8 cellular contexts compared by ENCODE assay signal in the genomic region with DNA sequence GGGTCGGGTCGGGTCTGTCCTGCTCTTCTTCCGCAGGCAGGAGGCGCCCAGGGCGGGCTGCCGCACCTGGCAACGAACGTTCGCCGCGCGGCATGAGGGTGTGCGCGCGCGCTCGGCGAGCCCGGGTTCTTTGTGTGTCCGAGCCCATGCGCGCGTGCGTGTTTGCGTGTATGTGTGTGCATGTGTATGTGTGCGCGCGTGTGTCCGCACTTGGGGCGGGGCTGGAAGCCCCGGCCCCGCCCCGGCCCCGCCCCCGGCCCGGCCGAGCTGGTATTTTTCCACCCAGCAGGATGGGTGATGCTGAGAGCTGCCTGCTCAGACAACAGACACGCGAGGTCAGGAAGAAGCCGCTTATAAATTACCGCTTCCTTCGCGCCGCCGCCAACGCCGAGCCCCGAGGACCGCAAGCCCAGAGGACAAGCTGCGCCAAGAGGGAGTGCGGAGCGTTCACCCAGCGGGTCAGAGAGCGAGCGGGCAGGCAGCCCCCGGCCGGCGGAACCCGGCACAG. TPM values are rescaled to one million over a fixed set of nuclear protein-coding genes. Genes with fewer than 3 reads are reported as not detected.
A peak's percentile ranks its signal among the peaks of the same experiment; 100 is the strongest.
DNase-seq lines count a peak whose midpoint lies in the region; ATAC-seq and TF ChIP-seq lines count a peak whose summit lies in the region.

Gene SLC6A6 (plus strand): TSS at position 303 of the 508 bp plus-strand sequence. CDS start 41,029 bp downstream, outside the sequence.

- H3K27ac ChIP-seq in C4-2B (peak within 1 kb of the TSS; percentile 76), coronary artery (peak within 1 kb of the TSS; percentile 70 to 88)

- peak; percentile 82 for ATAC-seq in GM19324 (IDR thresholded peaks at IDR 0.05; ENCODE audit: low FRiP score, unreplicated experiment)
- ATAC-seq in HG03460 (IDR thresholded peaks at IDR 0.05; ENCODE audit: unreplicated experiment), result peak; percentile 66
- ATAC-seq in left lobe of liver, result peak; percentile 84

- no peaks in the 10 kb centered on the region for H3K27me3 Mint-ChIP-seq in activated CD4-positive, alpha-beta T cell treated with anti-CD3 and anti-CD28 coated beads, Interleukin-2, amount 10 ng/mL, durations not matched to agents 24 days and 14 days

- H3K9me3 Mint-ChIP-seq in activated CD4-positive, alpha-beta T cell treated with anti-CD3 and anti-CD28 coated beads, Interleukin-2, amount 10 ng/mL, durations not matched to agents 24 days and 14 days, result no peaks in the 10 kb centered on the region

- intact Hi-C loops in activated CD4-positive, alpha-beta T cell treated with anti-CD3 and anti-CD28 coated beads, Interleukin-2, amount 10 ng/mL, durations not matched to agents 24 days and 14 days (cut with micrococcal nuclease), result loop anchor here (1.0 to 10.0 kb wide), 7 partner anchors 8 to 542 kb away; partner anchors contain the start of genes LSM3, NR2C2, TMEM43 and XPC

- H3K4me3 ChIP-seq in coronary artery, result peak within 1 kb of the TSS; percentile 82

- H3K27ac Mint-ChIP-seq in activated CD4-positive, alpha-beta T cell treated with anti-CD3 and anti-CD28 coated beads, Interleukin-2, amount 10 ng/mL, durations not matched to agents 24 days and 14 days, result peak within 1 kb of the TSS; percentile 97

- peaks cover 43% of the 10 kb centered on the region for H3K4me1 Mint-ChIP-seq in activated CD4-positive, alpha-beta T cell treated with anti-CD3 and anti-CD28 coated beads, Interleukin-2, amount 10 ng/mL, durations not matched to agents 24 days and 14 days

- DNase-seq in NCI-H526 (lab: John Stamatoyannopoulos, UW) (peak; percentile 95 to 99), coronary artery (ENCODE audit: low spot score) (peak; percentile 93), left lobe of liver (ENCODE audit: low spot score) (peak; percentile 81)
- DNase-seq in activated CD4-positive, alpha-beta T cell treated with anti-CD3 and anti-CD28 coated beads, Interleukin-2, amount 10 ng/mL, durations not matched to agents 24 days and 14 days, result peak; percentile 98
- DNase-seq in stimulated activated CD4-positive, alpha-beta T cell treated with anti-CD3 and anti-CD28 coated beads, Interleukin-2, amount 100 ng/mL, for 24 hours, result peak; percentile 94 to 95

- peaks cover 8% of the 10 kb centered on the region for H3K36me3 Mint-ChIP-seq in activated CD4-positive, alpha-beta T cell treated with anti-CD3 and anti-CD28 coated beads, Interleukin-2, amount 10 ng/mL, durations not matched to agents 24 days and 14 days (ENCODE audit: low read depth)

- H3K4me3 Mint-ChIP-seq in activated CD4-positive, alpha-beta T cell treated with anti-CD3 and anti-CD28 coated beads, Interleukin-2, amount 10 ng/mL, durations not matched to agents 24 days and 14 days, result peak within 1 kb of the TSS; percentile 99

- TF ChIP-seq CTCF in C4-2B (conservative IDR thresholded peaks at IDR 0.05), result peak; percentile 55; the same call in 1 of the 2 replicates
- TF ChIP-seq CTCF in coronary artery (IDR thresholded peaks at IDR 0.05), result no peak

RNA-seq across cellular contexts. Expression of gene SLC6A6, which starts in this region (rescaled TPM):
- 53.9 and 63.7 TPM in 2 replicates for total RNA-seq in activated CD4-positive, alpha-beta T cell treated with anti-CD3 and anti-CD28 coated beads, Interleukin-2, amount 10 ng/mL, durations not matched to agents 24 days and 14 days
- total RNA-seq in left lobe of liver, result 3.2 TPM

Comparison
In these comparisons a context has a peak if more than half of its experiments do, and no peak if none do; other contexts are left out.
1. Peak in every context shown above with its lines: DNase-seq, ATAC-seq, H3K4me3 ChIP-seq and H3K27ac ChIP-seq.
2. RNA of gene SLC6A6 (total RNA-seq): 53.9 to 63.7 TPM in activated CD4-positive, alpha-beta T cell treated with anti-CD3 and anti-CD28 coated beads, Interleukin-2, amount 10 ng/mL, durations not matched to agents 24 days and 14 days; 3.2 TPM in left lobe of liver (single experiment); every median in the first group is over 10 times any median in the second.